ENCODE assay signal across 35 cellular contexts in the genomic region with DNA sequence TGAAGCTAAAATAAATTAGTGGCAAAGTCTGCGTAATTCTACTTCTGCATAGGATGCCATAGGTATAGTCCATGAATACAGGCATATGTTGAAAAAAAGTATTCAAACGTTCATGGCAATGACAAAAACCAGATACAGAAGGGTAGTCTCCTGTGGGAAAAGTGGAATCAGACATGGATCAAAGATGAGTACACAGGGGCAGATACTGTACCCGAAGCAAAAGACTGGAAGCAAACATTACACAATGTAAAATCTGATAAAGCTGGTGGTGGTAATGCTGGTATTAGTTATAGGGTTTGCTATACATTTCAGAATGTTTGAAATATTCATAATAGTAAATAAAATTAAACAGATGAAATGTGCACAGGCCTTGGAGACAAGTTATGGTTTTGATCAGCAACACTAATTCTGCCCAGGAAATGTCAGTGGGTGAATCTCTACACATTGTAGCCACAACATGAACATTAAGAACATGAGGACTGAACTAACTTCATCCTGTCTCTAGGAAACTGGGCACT.
"Had no signal": no experiment of that assay in that cellular context is flagged by ENCODE, and none has a peak within 500 bp of the region (broad histone marks: within the 10 kb centered on the region; RNA-seq: fewer than 3 reads in every experiment).

No MANE protein-coding gene starts in this region.

- H3K4me1 Mint-ChIP-seq: activated B cell treated with CpG ODN at 0.5 μM for 24 hours; activated CD4-positive, alpha-beta T cell treated with anti-CD3 and anti-CD28 coated beads, Interleukin-2, amount 10 ng/mL, durations not matched to agents 24 days and 14 days; activated naive CD4-positive, alpha-beta T cell treated with anti-CD3 and anti-CD28 coated beads, Interleukin-2, amount 10 ng/mL, durations not matched to agents 7 days and 5 days; activated naive CD4-positive, alpha-beta T cell treated with anti-CD3 and anti-CD28 coated beads, Interleukin-2, amount 50 U/mL, for 24 hours; activated naive CD8-positive, alpha-beta T cell treated with anti-CD3 and anti-CD28 coated beads, Interleukin-2, amount 10 ng/mL, durations not matched to agents 7 days and 5 days; activated naive CD8-positive, alpha-beta T cell treated with anti-CD3 and anti-CD28 coated beads, Interleukin-2, amount 50 U/mL, for 24 hours had no signal

- H3K9me3 Mint-ChIP-seq: activated CD4-positive, alpha-beta memory T cell treated with anti-CD3 and anti-CD28 coated beads for 36 hours; activated CD4-positive, alpha-beta T cell treated with anti-CD3 and anti-CD28 coated beads, Interleukin-2, amount 10 ng/mL, durations not matched to agents 24 days and 14 days; activated naive CD4-positive, alpha-beta T cell treated with anti-CD3 and anti-CD28 coated beads, Interleukin-2, amount 10 ng/mL, durations not matched to agents 7 days and 5 days; activated T-helper 1 cell treated with anti-CD3 and anti-CD28 coated beads, Interleukin-12 subunit alpha, Interleukin-12 subunit beta, Interleukin-2, Interleukin-4 antibody, amounts not matched to agents 30 ng/mL and 10 ng/mL and 1 ng/mL, durations not matched to agents 14 hours and 24 hours and 36 hours; T-helper 2 cell treated with Interferon-gamma antibody and Interleukin-4, amounts not matched to agents 5 μg/mL and 100 μg/mL, for 36 hours had no signal

- H3K27ac Mint-ChIP-seq: activated B cell treated with CpG ODN at 0.5 μM for 24 hours; activated CD4-positive, alpha-beta memory T cell treated with anti-CD3 and anti-CD28 coated beads for 36 hours; activated CD4-positive, alpha-beta T cell treated with anti-CD3 and anti-CD28 coated beads, Interleukin-2, amount 10 ng/mL, durations not matched to agents 24 days and 14 days; activated CD8-positive, alpha-beta T cell treated with anti-CD3 and anti-CD28 coated beads for 36 hours; activated naive CD4-positive, alpha-beta T cell treated with anti-CD3 and anti-CD28 coated beads, Interleukin-2, amount 10 ng/mL, durations not matched to agents 7 days and 5 days; activated naive CD4-positive, alpha-beta T cell treated with anti-CD3 and anti-CD28 coated beads, Interleukin-2, amount 50 U/mL, for 24 hours; activated naive CD8-positive, alpha-beta T cell; activated naive CD8-positive, alpha-beta T cell treated with anti-CD3 and anti-CD28 coated beads, Interleukin-2, amount 10 ng/mL, durations not matched to agents 7 days and 5 days; activated naive CD8-positive, alpha-beta T cell treated with anti-CD3 and anti-CD28 coated beads, Interleukin-2, amount 50 U/mL, for 24 hours; activated T-cell treated with anti-CD3 and anti-CD28 coated beads, Interleukin-2, amount 50 U/mL, for 72 hours; activated T-helper 1 cell treated with anti-CD3 and anti-CD28 coated beads, Interleukin-12 subunit alpha, Interleukin-12 subunit beta, Interleukin-2, Interleukin-4 antibody, amounts not matched to agents 30 ng/mL and 10 ng/mL and 1 ng/mL, durations not matched to agents 14 hours and 24 hours and 36 hours; activated T-helper 17 cell treated with anti-CD3 and anti-CD28 coated beads, Interleukin-2, amount 50 U/mL, for 72 hours; T-helper 1 cell treated with Interleukin-12 subunit alpha and Interleukin-12 subunit beta and Interleukin-4 antibody, amounts not matched to agents 30 μg/mL and 1 μg/mL, for 36 hours; T-helper 2 cell treated with Interferon-gamma antibody and Interleukin-4, amounts not matched to agents 5 μg/mL and 100 μg/mL, for 36 hours had no signal

- H3K9me3 ChIP-seq: body of pancreas, breast epithelium had no signal

- H3K27ac ChIP-seq: body of pancreas, brain microvascular endothelial cell, breast epithelium, VCaP had no signal

- H3K4me1 ChIP-seq: body of pancreas, breast epithelium had no signal

- H3K36me3 ChIP-seq: brain microvascular endothelial cell, breast epithelium had no signal

- DNase-seq: activated B cell treated with CpG ODN at 0.5 μM for 24 hours; activated CD4-positive, alpha-beta memory T cell treated with anti-CD3 and anti-CD28 coated beads for 36 hours; activated CD4-positive, alpha-beta T cell treated with anti-CD3 and anti-CD28 coated beads for 4 hours; activated CD4-positive, alpha-beta T cell treated with anti-CD3 and anti-CD28 coated beads, Interleukin-2, amount 10 ng/mL, durations not matched to agents 24 days and 14 days; activated CD4-positive, alpha-beta T cell treated with anti-CD3 and anti-CD28 coated beads, Interleukin-2, amount 50 U/mL, for 1 hour; activated CD4-positive, alpha-beta T cell treated with anti-CD3 and anti-CD28 coated beads, Interleukin-2, amount 50 U/mL, for 4 hours; activated CD4-positive, CD25-positive, alpha-beta regulatory T cell treated with anti-CD3 and anti-CD28 coated beads, Interleukin-2, amount 50 U/mL, for 72 hours; activated CD8-positive, alpha-beta memory T cell treated with anti-CD3 and anti-CD28 coated beads, Interleukin-2, amount 50 U/mL, for 4 hours; activated CD8-positive, alpha-beta T cell treated with anti-CD3 and anti-CD28 coated beads for 36 hours; activated effector memory CD4-positive, alpha-beta T cell treated with anti-CD3 and anti-CD28 coated beads, Interleukin-2, amount 50 U/mL, for 16 hours; activated gamma-delta T cell treated with Interleukin-2 at 50 U/mL for 16 hours; activated naive CD4-positive, alpha-beta T cell; activated naive CD4-positive, alpha-beta T cell treated with anti-CD3 and anti-CD28 coated beads, Interleukin-2, amount 10 ng/mL, durations not matched to agents 7 days and 5 days; activated naive CD8-positive, alpha-beta T cell treated with anti-CD3 and anti-CD28 coated beads, Interleukin-2, amount 10 ng/mL, durations not matched to agents 7 days and 5 days; activated naive CD8-positive, alpha-beta T cell treated with anti-CD3 and anti-CD28 coated beads, Interleukin-2, amount 50 U/mL, for 24 hours; activated T-cell treated with anti-CD3 and anti-CD28 coated beads for 4 hours; activated T-cell treated with anti-CD3 and anti-CD28 coated beads, Interleukin-2, amount 50 U/mL, for 1 hour; activated T-cell treated with anti-CD3 and anti-CD28 coated beads, Interleukin-2, amount 50 U/mL, for 4 hours; activated T-cell treated with anti-CD3 and anti-CD28 coated beads, Interleukin-2, amount 50 U/mL, for 72 hours; amniotic stem cell; aorta; body of pancreas; brain microvascular endothelial cell; central memory CD4-positive, alpha-beta T cell; T-helper 1 cell; T-helper 2 cell; T-helper 9 cell had no signal

- ATAC-seq: activated CD8-positive, alpha-beta T cell treated with anti-CD3 and anti-CD28 coated beads for 36 hours; activated naive CD8-positive, alpha-beta T cell treated with anti-CD3 and anti-CD28 coated beads, Interleukin-2, amount 50 U/mL, for 24 hours; activated T-cell treated with anti-CD3 and anti-CD28 coated beads, Interleukin-2, amount 50 U/mL, for 4 hours; activated T-cell treated with anti-CD3 and anti-CD28 coated beads, Interleukin-2, amount 50 U/mL, for 72 hours; activated T-helper 17 cell treated with anti-CD3 and anti-CD28 coated beads, Interleukin-2, amount 50 U/mL, for 72 hours; body of pancreas had no signal

- H3K27me3 Mint-ChIP-seq: activated B cell treated with CpG ODN at 0.5 μM for 24 hours; activated CD4-positive, alpha-beta memory T cell treated with anti-CD3 and anti-CD28 coated beads for 36 hours; activated CD4-positive, alpha-beta T cell treated with anti-CD3 and anti-CD28 coated beads, Interleukin-2, amount 10 ng/mL, durations not matched to agents 24 days and 14 days; activated CD8-positive, alpha-beta T cell treated with anti-CD3 and anti-CD28 coated beads for 36 hours; activated naive CD4-positive, alpha-beta T cell treated with anti-CD3 and anti-CD28 coated beads, Interleukin-2, amount 50 U/mL, for 24 hours; activated naive CD8-positive, alpha-beta T cell had no signal

- H3K4me3 Mint-ChIP-seq: activated B cell treated with CpG ODN at 0.5 μM for 24 hours; activated CD4-positive, alpha-beta memory T cell treated with anti-CD3 and anti-CD28 coated beads for 36 hours; activated CD4-positive, alpha-beta T cell treated with anti-CD3 and anti-CD28 coated beads, Interleukin-2, amount 10 ng/mL, durations not matched to agents 24 days and 14 days; activated CD8-positive, alpha-beta T cell treated with anti-CD3 and anti-CD28 coated beads for 36 hours; activated naive CD4-positive, alpha-beta T cell treated with anti-CD3 and anti-CD28 coated beads, Interleukin-2, amount 10 ng/mL, durations not matched to agents 7 days and 5 days; activated naive CD4-positive, alpha-beta T cell treated with anti-CD3 and anti-CD28 coated beads, Interleukin-2, amount 50 U/mL, for 24 hours; activated naive CD8-positive, alpha-beta T cell; activated naive CD8-positive, alpha-beta T cell treated with anti-CD3 and anti-CD28 coated beads, Interleukin-2, amount 10 ng/mL, durations not matched to agents 7 days and 5 days; activated naive CD8-positive, alpha-beta T cell treated with anti-CD3 and anti-CD28 coated beads, Interleukin-2, amount 50 U/mL, for 24 hours; activated T-cell treated with anti-CD3 and anti-CD28 coated beads, Interleukin-2, amount 50 U/mL, for 4 hours; activated T-cell treated with anti-CD3 and anti-CD28 coated beads, Interleukin-2, amount 50 U/mL, for 72 hours; activated T-helper 1 cell treated with anti-CD3 and anti-CD28 coated beads, Interleukin-12 subunit alpha, Interleukin-12 subunit beta, Interleukin-2, Interleukin-4 antibody, amounts not matched to agents 30 ng/mL and 10 ng/mL and 1 ng/mL, durations not matched to agents 14 hours and 24 hours and 36 hours; activated T-helper 17 cell treated with anti-CD3 and anti-CD28 coated beads, Interleukin-2, amount 50 U/mL, for 72 hours; T-helper 1 cell treated with Interleukin-12 subunit alpha and Interleukin-12 subunit beta and Interleukin-4 antibody, amounts not matched to agents 30 μg/mL and 1 μg/mL, for 36 hours; T-helper 2 cell treated with Interferon-gamma antibody and Interleukin-4, amounts not matched to agents 5 μg/mL and 100 μg/mL, for 36 hours had no signal

- H3K4me3 ChIP-seq: body of pancreas, breast epithelium had no signal

- H3K36me3 Mint-ChIP-seq: activated CD4-positive, alpha-beta memory T cell treated with anti-CD3 and anti-CD28 coated beads for 36 hours; activated naive CD4-positive, alpha-beta T cell treated with anti-CD3 and anti-CD28 coated beads, Interleukin-2, amount 10 ng/mL, durations not matched to agents 7 days and 5 days; activated naive CD4-positive, alpha-beta T cell treated with anti-CD3 and anti-CD28 coated beads, Interleukin-2, amount 50 U/mL, for 24 hours; activated naive CD8-positive, alpha-beta T cell; activated naive CD8-positive, alpha-beta T cell treated with anti-CD3 and anti-CD28 coated beads, Interleukin-2, amount 10 ng/mL, durations not matched to agents 7 days and 5 days had no signal

- H3K27me3 ChIP-seq: body of pancreas, brain microvascular endothelial cell, breast epithelium had no signal
